22 cellular contexts compared by ENCODE assay signal in the genomic region with DNA sequence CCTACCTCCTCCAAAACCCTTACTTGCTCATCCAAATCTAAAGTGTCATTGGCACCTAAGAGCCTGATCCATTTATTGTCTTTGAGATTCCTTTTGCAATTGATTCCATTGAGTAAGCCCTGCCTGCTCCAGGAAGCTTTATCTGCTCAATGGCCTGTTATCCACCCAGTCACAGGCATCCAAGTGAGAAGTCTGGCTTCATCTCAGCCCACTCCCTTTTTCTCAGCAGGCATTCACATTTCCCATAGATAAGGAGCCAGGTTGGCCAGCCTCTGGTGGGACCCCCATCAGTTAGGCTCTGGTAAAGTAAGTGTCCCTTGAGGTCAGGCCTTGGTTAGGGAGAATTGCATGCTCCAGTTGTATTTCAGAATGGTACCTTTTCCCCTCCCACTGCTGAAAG.
A peak's percentile ranks its signal among the peaks of the same experiment; 100 is the strongest.
DNase-seq lines count a peak whose midpoint lies in the region; ATAC-seq and TF ChIP-seq lines count a peak whose summit lies in the region.
"Had no signal": no experiment of that assay in that cellular context is flagged by ENCODE, and none has a peak within 500 bp of the region (broad histone marks: within the 10 kb centered on the region; RNA-seq: fewer than 3 reads in every experiment).

No MANE protein-coding gene starts in this region.

- H3K9me3 ChIP-seq in left ventricle myocardium inferior (replicated peaks) (no peaks in the 10 kb centered on the region), aorta (ENCODE audit: control insufficient read depth, low read length) (no peaks in the 10 kb centered on the region)
- H3K9me3 ChIP-seq: A549; BE2C; BLaER1 treated with 17β-estradiol and CSF1 and Interleukin-3, amounts not matched to agents 10 nM and 100 nM had no signal

- peaks cover 11% of the 10 kb centered on the region for H3K4me1 ChIP-seq in left ventricle myocardium inferior
- no peaks in the 10 kb centered on the region for H3K4me1 ChIP-seq in aorta (ENCODE audit: control insufficient read depth in 1 of 2, insufficient read depth in 2 of 2, low read length in 2 of 2)
- H3K4me1 ChIP-seq: A549, BE2C had no signal

- no peak for TF ChIP-seq CTCF in left ventricle myocardium inferior (IDR thresholded peaks at IDR 0.05; ENCODE audit: borderline replicate concordance)

- H3K36me3 ChIP-seq in left ventricle myocardium inferior (no peaks in the 10 kb centered on the region), aorta (ENCODE audit: control insufficient read depth in 1 of 2, insufficient read depth in 2 of 2, low read length in 1 of 2) (no peaks in the 10 kb centered on the region)
- H3K36me3 ChIP-seq: BE2C; BLaER1 treated with 17β-estradiol and CSF1 and Interleukin-3, amounts not matched to agents 10 nM and 100 nM had no signal

- H3K4me3 ChIP-seq in left ventricle myocardium inferior = no peak overlapping the region
- no peak overlapping the region for H3K4me3 ChIP-seq in aorta (ENCODE audit: low read length in 2 of 2)
- H3K4me3 ChIP-seq: A549; BLaER1 treated with 17β-estradiol and CSF1 and Interleukin-3, amounts not matched to agents 10 nM and 100 nM; GM23248 had no signal

- H3K27me3 ChIP-seq in left ventricle myocardium inferior (ENCODE audit: low read depth) (peaks cover 3% of the 10 kb centered on the region), aorta (ENCODE audit: control insufficient read depth in 1 of 2, insufficient read depth in 2 of 2, low read length in 1 of 2) (no peaks in the 10 kb centered on the region)
- H3K27me3 ChIP-seq: BE2C; BLaER1 treated with 17β-estradiol and CSF1 and Interleukin-3, amounts not matched to agents 10 nM and 100 nM had no signal

- peak overlapping the region; percentile 10 for H3K27ac ChIP-seq in left ventricle myocardium inferior (replicated peaks)
- no peak overlapping the region for H3K27ac ChIP-seq in aorta (ENCODE audit: low read depth in 1 of 2, low read length in 2 of 2)
- H3K27ac ChIP-seq: A549; BLaER1 treated with 17β-estradiol and CSF1 and Interleukin-3, amounts not matched to agents 10 nM and 100 nM; GM23248 had no signal

- intact Hi-C loops in Right ventricle myocardium superior (cut with DNase I) (no loop called here), cardiac septum (cut with DNase I) (no loop called here), left ventricle myocardium inferior (cut with micrococcal nuclease) (no loop called here), aorta (cut with DNase I) (no loop called here)

- DNase-seq in Right ventricle myocardium superior (no peak), cardiac septum (ENCODE audit: low spot score) (no peak), left ventricle myocardium inferior (no peak), iPS-NIHi7 (ENCODE audit: extremely low spot score) (peak; percentile 20), aorta (no peak)
- DNase-seq in stimulated activated naive CD4-positive, alpha-beta T cell (lab: John Stamatoyannopoulos, UW) = no peak
- DNase-seq: 8988T; ACHN; AML-193; BE2C; CD4-positive, alpha-beta T cell; CD8-positive, alpha-beta memory T cell; DMS 273 treated with DMSO at 0.1 percent for 48 hours; DMS79; EL; GDM1; GM23248; H7; HCEC 1CT had no signal

- ATAC-seq in Right ventricle myocardium superior (ENCODE audit: poor library complexity) (peak; percentile 71), aorta (ENCODE audit: low FRiP score) (peak; percentile 30), HG03432 (IDR thresholded peaks at IDR 0.05; ENCODE audit: unreplicated experiment) (no peak)
- ATAC-seq: A549 had no signal
